8 cellular contexts compared by ENCODE assay signal in genomic region chr1:46615735-46616134, GRCh38. TPM values are rescaled to one million over a fixed set of nuclear protein-coding genes. Genes with fewer than 3 reads are reported as not detected.
DNase-seq lines count a peak whose midpoint lies in the region; ATAC-seq, FAIRE-seq and TF ChIP-seq lines count a peak whose summit lies in the region.

No MANE protein-coding gene starts in this region.

- no peaks in the 10 kb centered on the region for H4K20me1 ChIP-seq in BLaER1

- no peaks in the 10 kb centered on the region for H3K27me3 Mint-ChIP-seq in naive thymus-derived CD4-positive, alpha-beta T cell

- H3K9ac ChIP-seq in BLaER1 (peak overlapping the region; percentile 82), HUES64 (ENCODE audit: low read depth, low read length) (no peak overlapping the region)

- intact Hi-C loops in naive thymus-derived CD4-positive, alpha-beta T cell (cut with micrococcal nuclease), result loop anchor here (1.0 to 10.0 kb wide), 7 partner anchors 11 to 699 kb away; partner anchors contain the start of genes ATPAF1 (in 2 of the 2), EFCAB14 (in 2 of the 2), MKNK1 (in 2 of the 2) and STIL (in 1 of the 2)

- POLR2A ChIA-PET in naive thymus-derived CD4-positive, alpha-beta T cell (lab: Charles Lee), result interaction anchor here (0.7 to 6.1 kb wide), 8 partner anchors 9 to 312 kb away, joined by 3 to 110 read pairs (median 4); partner anchors contain the start of genes ATPAF1, EFCAB14, LRRC41 and MKNK1

- no peak for FAIRE-seq in urothelium cell line (lab: Jason Lieb, UNC)

- H3K36me3 Mint-ChIP-seq in naive thymus-derived CD4-positive, alpha-beta T cell, result peaks cover 0 to 9% (median 4%) of the 10 kb centered on the region in 5 donors

- CTCF ChIA-PET in naive thymus-derived CD4-positive, alpha-beta T cell (lab: Charles Lee), result interaction anchor here (1.0 to 1.4 kb wide), 2 partner anchors 10 to 12 kb away, joined by 3 to 4 read pairs; partner anchors contain the start of gene MKNK1

- H3K36me3 ChIP-seq in BLaER1 (no peaks in the 10 kb centered on the region), HUES64 (ENCODE audit: insufficient read depth, low read length) (no peaks in the 10 kb centered on the region)
- peaks cover 0 to 25% (median 0%) of the 10 kb centered on the region in 3 experiments for H3K36me3 ChIP-seq in naive thymus-derived CD4-positive, alpha-beta T cell (ENCODE audit: control insufficient read depth in 2 of 3, insufficient read depth in 3 of 3, low read length in 3 of 3)

- H3K4me1 ChIP-seq in BLaER1 (peaks cover 90% of the 10 kb centered on the region), HUES64 (ENCODE audit: insufficient read depth, low read length) (peaks cover 24% of the 10 kb centered on the region)
- H3K4me1 ChIP-seq in naive thymus-derived CD4-positive, alpha-beta T cell (ENCODE audit: control insufficient read depth in 2 of 2, insufficient read depth in 2 of 2, low read length in 2 of 2), result peaks cover 31 to 37% of the 10 kb centered on the region in 2 donors

- TF ChIP-seq CTCF in cardiac fibroblast (IDR thresholded peaks at IDR 0.05; ENCODE audit: low read depth, low read length), result no peak

- H3K4me1 Mint-ChIP-seq in naive thymus-derived CD4-positive, alpha-beta T cell, result peaks cover 22 to 76% (median 58%) of the 10 kb centered on the region in 7 donors

- peak overlapping the region; percentile 78 to 96 (median 88) for H3K27ac Mint-ChIP-seq in naive thymus-derived CD4-positive, alpha-beta T cell

- H3K4me2 ChIP-seq in BLaER1, result peak overlapping the region; percentile 97

- peak overlapping the region; percentile 81 for H3K27ac ChIP-seq in BLaER1
- no peak overlapping the region for H3K27ac ChIP-seq in HUES64 (ENCODE audit: low read depth, low read length)
- H3K27ac ChIP-seq in naive thymus-derived CD4-positive, alpha-beta T cell (ENCODE audit: low read depth, low read length), result peak overlapping the region; percentile 94

- no peak for ATAC-seq in naive thymus-derived CD4-positive, alpha-beta T cell
- ATAC-seq in HG03521 (IDR thresholded peaks at IDR 0.05; ENCODE audit: unreplicated experiment), result no peak

- WGBS in HUES64, result 91% methylated on average over 3 of the region's 3 CpGs

- H3K4me3 Mint-ChIP-seq in naive thymus-derived CD4-positive, alpha-beta T cell, result peak overlapping the region; percentile 85 to 96 (median 92)

- H3K9me3 ChIP-seq in BLaER1 (no peaks in the 10 kb centered on the region), HUES64 (ENCODE audit: insufficient read depth, low read depth, low read length) (no peaks in the 10 kb centered on the region)
- H3K9me3 ChIP-seq in naive thymus-derived CD4-positive, alpha-beta T cell (ENCODE audit: control insufficient read depth in 2 of 3, low read length in 3 of 3), result no peaks in the 10 kb centered on the region

- DNase-seq in cardiac fibroblast (ENCODE audit: low read depth in 2 of 2), result no peak
- DNase-seq in naive thymus-derived CD4-positive, alpha-beta T cell, result no peak
- DNase-seq in DMS153 (lab: John Stamatoyannopoulos, UW), result no peak
- DNase-seq in urothelium cell line (ENCODE audit: low spot score), result no peak
- no peak for DNase-seq in SK-N-DZ (ENCODE audit: low spot score)

- no peaks in the 10 kb centered on the region for H3K27me3 ChIP-seq in BLaER1
- H3K27me3 ChIP-seq in HUES64 (ENCODE audit: insufficient read depth, low read length), result peaks cover 24% of the 10 kb centered on the region
- H3K27me3 ChIP-seq in naive thymus-derived CD4-positive, alpha-beta T cell (ENCODE audit: control insufficient read depth in 2 of 2, insufficient read depth in 2 of 2, low read length in 2 of 2), result no peaks in the 10 kb centered on the region

- peaks cover 0 to 1% (median 0%) of the 10 kb centered on the region in 11 donors for H3K9me3 Mint-ChIP-seq in naive thymus-derived CD4-positive, alpha-beta T cell

- peak overlapping the region; percentile 85 for H3K4me3 ChIP-seq in BLaER1
- peak overlapping the region; percentile 66 for H3K4me3 ChIP-seq in HUES64 (ENCODE audit: low read length)
- H3K4me3 ChIP-seq in cardiac fibroblast (replicated peaks in 1 of 2; ENCODE audit: low read depth in 2 of 2, low read length in 2 of 2), result peak overlapping the region; percentile 84 to 91
- H3K4me3 ChIP-seq in naive thymus-derived CD4-positive, alpha-beta T cell (ENCODE audit: low read length), result peak overlapping the region; percentile 74

RNA-seq across cellular contexts. Expression of gene MOB3C, which starts 0.9 kb away (rescaled TPM):
- polyA plus RNA-seq in HUES64 (2013, experiment 1 of 2), result 3.1 TPM
- polyA plus RNA-seq in HUES64 (2013, experiment 2 of 2), result 2.1 TPM
- total RNA-seq in naive thymus-derived CD4-positive, alpha-beta T cell, result 10 to 100 TPM; 12.1 to 25.8 (median 25.2) TPM
- polyA plus RNA-seq in naive thymus-derived CD4-positive, alpha-beta T cell, result 10 to 100 TPM in 1 of 2 donors, 1 to 10 TPM in 1; 9.3 to 21.7 TPM
- polyA plus RNA-seq in SK-N-DZ (2014; cell fraction: cytosol; rRNA removed), result 0.55 and 2.5 TPM in 2 replicates
- 0.57 and 1.0 TPM in 2 replicates for polyA plus RNA-seq in SK-N-DZ (2014; cell fraction: nucleus; rRNA removed)

RNA-seq across cellular contexts. Expression of gene MKNK1, which starts 11.7 kb away (rescaled TPM):
- 13.0 TPM for polyA plus RNA-seq in HUES64 (2013, experiment 1 of 2)
- 17.2 TPM for polyA plus RNA-seq in HUES64 (2013, experiment 2 of 2)
- 10 to 100 TPM; 35.8 to 80.1 (median 54.1) TPM for total RNA-seq in naive thymus-derived CD4-positive, alpha-beta T cell
- polyA plus RNA-seq in naive thymus-derived CD4-positive, alpha-beta T cell, result 10 to 100 TPM; 21.9 to 23.3 TPM
- polyA plus RNA-seq in SK-N-DZ (2014; cell fraction: cytosol; rRNA removed), result 8.6 and 10.1 TPM in 2 replicates
- polyA plus RNA-seq in SK-N-DZ (2014; cell fraction: nucleus; rRNA removed), result 11.6 and 18.1 TPM in 2 replicates

RNA-seq across cellular contexts. Expression of gene ATPAF1, which starts 52.4 kb away (rescaled TPM):
- 49.9 TPM for polyA plus RNA-seq in HUES64 (2013, experiment 1 of 2)
- polyA plus RNA-seq in HUES64 (2013, experiment 2 of 2), result 56.7 TPM
- total RNA-seq in naive thymus-derived CD4-positive, alpha-beta T cell, result 10 to 100 TPM; 17.3 to 49.5 (median 28.6) TPM
- 10 to 100 TPM; 78.1 to 82.2 TPM for polyA plus RNA-seq in naive thymus-derived CD4-positive, alpha-beta T cell
- polyA plus RNA-seq in SK-N-DZ (2014; cell fraction: cytosol; rRNA removed), result 55.8 and 69.4 TPM in 2 replicates
- polyA plus RNA-seq in SK-N-DZ (2014; cell fraction: nucleus; rRNA removed), result 38.6 and 41.8 TPM in 2 replicates

RNA-seq across cellular contexts. Expression of gene TEX38, which starts 55.9 kb away (rescaled TPM):
- not detected for polyA plus RNA-seq in HUES64 (2013, experiment 1 of 2)
- polyA plus RNA-seq in HUES64 (2013, experiment 2 of 2), result not detected
- under 1 TPM in 1 of 5 experiments, not detected in 4; 0.49 TPM for total RNA-seq in naive thymus-derived CD4-positive, alpha-beta T cell
- polyA plus RNA-seq in naive thymus-derived CD4-positive, alpha-beta T cell, result under 1 TPM in 1 of 2 donors, not detected in 1; 0.32 TPM
- not detected in 2 replicates for polyA plus RNA-seq in SK-N-DZ (2014; cell fraction: cytosol; rRNA removed)
- not detected in 2 replicates for polyA plus RNA-seq in SK-N-DZ (2014; cell fraction: nucleus; rRNA removed)
